ENCODE assay signal across 27 cellular contexts in genomic region chr13:98677398-98677797, GRCh38.
DNase-seq lines count a peak whose midpoint lies in the region; FAIRE-seq and TF ChIP-seq lines count a peak whose summit lies in the region.
"Had no signal": no experiment of that assay in that cellular context is flagged by ENCODE, and none has a peak within 500 bp of the region (broad histone marks: within the 10 kb centered on the region; RNA-seq: fewer than 3 reads in every experiment).

No MANE protein-coding gene starts in this region.

- no peak overlapping the region for H3K18ac ChIP-seq in H1 (ENCODE audit: extremely low read depth, low read length)
- H3K18ac ChIP-seq in neuronal stem cell (ENCODE audit: low read length) = no peak overlapping the region

- FAIRE-seq in H1 (lab: Jason Lieb, UNC) = no peak
- FAIRE-seq: pancreas had no signal

- no peak for TF ChIP-seq RAD21 in H1 (IDR thresholded peaks at IDR 0.05 in 1 of 2, conservative IDR thresholded peaks at IDR 0.05 in 1 of 2; ENCODE audit: low read depth in 2 of 2, low read length in 2 of 2)

- H2AK5ac ChIP-seq in H1 (ENCODE audit: low read depth, low read length) = no peak overlapping the region
- H2AK5ac ChIP-seq in neuronal stem cell (ENCODE audit: low read depth, low read length) = no peak overlapping the region

- no peak overlapping the region for H2BK15ac ChIP-seq in H1 (ENCODE audit: low read length)
- no peak overlapping the region for H2BK15ac ChIP-seq in neuronal stem cell (ENCODE audit: low read length)

- TF ChIP-seq EP300 in H1 (IDR thresholded peaks at IDR 0.05; ENCODE audit: borderline replicate concordance in 1 of 2, low read depth in 2 of 2, low read length in 2 of 2) = no peak

- intact Hi-C loops in lower leg skin (cut with DNase I; ENCODE audit: low total_unique reads) = no loop called here

- H3K9me3 ChIP-seq in adipocyte (ENCODE audit: control insufficient read depth, low read length) (no peaks in the 10 kb centered on the region), H1 (ENCODE audit: insufficient read depth in 2 of 2, low read depth in 1 of 2, low read length in 1 of 2) (no peaks in the 10 kb centered on the region), neuronal stem cell (replicated peaks in 1 of 2; ENCODE audit: control insufficient read depth in 2 of 2, insufficient read depth in 1 of 2, low read depth in 1 of 2, low read length in 2 of 2) (no peaks in the 10 kb centered on the region)
- H3K9me3 ChIP-seq: heart left ventricle, left lung, pancreas, right atrium auricular region, thyroid gland had no signal

- H3K4ac ChIP-seq in H1 (replicated peaks; ENCODE audit: insufficient read length, low read depth, low read length) (no peak overlapping the region), neuronal stem cell (ENCODE audit: low read length) (no peak overlapping the region)

- H3K79me1 ChIP-seq in H1 (ENCODE audit: low read depth, low read length) = no peaks in the 10 kb centered on the region
- no peaks in the 10 kb centered on the region for H3K79me1 ChIP-seq in neuronal stem cell (ENCODE audit: low read depth, low read length)

- TF ChIP-seq CTCF in H1 (IDR thresholded peaks at IDR 0.05; ENCODE audit: control extremely low read depth in 1 of 3, insufficient read depth in 1 of 3, low read depth in 1 of 3, low read length in 3 of 3) = no peak
- no peak for TF ChIP-seq CTCF in lower leg skin (IDR thresholded peaks at IDR 0.05)

- H2AFZ ChIP-seq in H1 (ENCODE audit: low read length) (no peak overlapping the region), neuronal stem cell (ENCODE audit: low read length) (peak overlapping the region; percentile 57)

- H4K8ac ChIP-seq in H1 (ENCODE audit: extremely low read depth, insufficient read depth, low read length) (no peak overlapping the region), neuronal stem cell (ENCODE audit: low read depth, low read length) (no peak overlapping the region)

- WGBS in H1 (ENCODE audit: extremely low coverage in 1 of 2, insufficient coverage in 1 of 2, insufficient read length in 1 of 2, insufficient replicate concordance in 2 of 2, low coverage in 1 of 2, low lambda C conversion rate in 2 of 2, missing lambda C conversion rate in 1 of 2), 2 experiments = 87% methylated on average over 13 of the region's 13 CpGs; no CpG with 5 or more reads in 1 of the 2 experiments
- no CpG with 5 or more reads among the region's 13 CpGs for WGBS in neuronal stem cell (ENCODE audit: extremely low coverage in 2 of 2, insufficient read length in 2 of 2, insufficient replicate concordance in 1 of 2), 2 donors
- WGBS in lower leg skin, 2 donors = 84 to 86% methylated on average over 13 of the region's 13 CpGs

- no peak overlapping the region for H4K5ac ChIP-seq in H1 (ENCODE audit: insufficient read length, low read depth, low read length)

- TF ChIP-seq POLR2A in H1 (IDR thresholded peaks at IDR 0.05; ENCODE audit: control extremely low read depth in 1 of 2, low read depth in 2 of 2, low read length in 2 of 2) (no peak), lower leg skin (IDR thresholded peaks at IDR 0.05) (no peak)

- peaks cover 2% of the 10 kb centered on the region; the same call in 1 of the 2 replicates for H3K23me2 ChIP-seq in H1 (ENCODE audit: low read depth, low read length)

- DNase-seq in AG08396 (ENCODE audit: low spot score) (peak; percentile 20), adipocyte (ENCODE audit: low read depth) (peak; percentile 51), H1 (ENCODE audit: low read depth in 1 of 2, low spot score in 2 of 2) (no peak), neuronal stem cell (ENCODE audit: low spot score) (no peak), kidney tubule cell (ENCODE audit: low spot score) (no peak), NCI-H1930 (lab: John Stamatoyannopoulos, UW) (no peak), lower leg skin (ENCODE audit: low spot score in 2 of 2) (no peak)
- DNase-seq in stimulated activated CD4-positive, alpha-beta T cell treated with anti-CD3 and anti-CD28 coated beads, Interleukin-2, amount 100 ng/mL, for 48 hours = no peak
- DNase-seq: activated CD4-positive, alpha-beta T cell treated with anti-CD3 and anti-CD28 coated beads, Interleukin-2, amount 50 U/mL, for 48 hours; activated effector memory CD4-positive, alpha-beta T cell treated with anti-CD3 and anti-CD28 coated beads, Interleukin-2, amount 50 U/mL, for 16 hours; caudate nucleus; CD4-positive, alpha-beta memory T cell; dorsolateral prefrontal cortex; heart left ventricle; left lung; naive thymus-derived CD8-positive, alpha-beta T cell; NCI-H1417 treated with DMSO at 0.1 percent for 48 hours; NCI-H2107; NCI-H446; pancreas; PC-3; Right ventricle myocardium superior; stimulated activated CD4-positive, alpha-beta T cell treated with anti-CD3 and anti-CD28 coated beads, Interleukin-12 subunit alpha, Interleukin-12 subunit beta, amount 100 ng/mL, for 4 hours; stimulated activated naive CD4-positive, alpha-beta T cell treated with Interleukin-2 at 50 U/mL for 16 hours; T-helper 9 cell; thyroid gland had no signal

- 0 out of 2 replicates have a peak overlapping the region, but pooled peaks have one; percentile 68 for H2BK12ac ChIP-seq in H1 (ENCODE audit: low read depth, low read length)
- no peak overlapping the region for H2BK12ac ChIP-seq in neuronal stem cell (ENCODE audit: low read length)

- H3K4me3 ChIP-seq in adipocyte (ENCODE audit: low read length) (no peak overlapping the region), H1 (ENCODE audit: extremely low read depth in 1 of 4, insufficient read depth in 2 of 4, low read depth in 3 of 4, low read length in 4 of 4) (no peak overlapping the region), neuronal stem cell (ENCODE audit: low read length in 2 of 2) (no peak overlapping the region), lower leg skin (ENCODE audit: low read depth, poor library complexity, severe bottlenecking) (no peak overlapping the region)
- H3K4me3 ChIP-seq: dorsolateral prefrontal cortex, heart left ventricle, left lung, pancreas, right atrium auricular region, thyroid gland had no signal

- POLR2A ChIA-PET in H1 (lab: Charles Lee; ENCODE audit: partially characterized antibody) = interaction anchor here (1.2 kb wide), 1 partner anchor 8 kb away, joined by 4 read pairs; no protein-coding TSS in a partner anchor

- H4K91ac ChIP-seq in H1 (replicated peaks; ENCODE audit: insufficient read length, low read length) = no peak overlapping the region
- H4K91ac ChIP-seq in neuronal stem cell (ENCODE audit: low read depth, low read length, poor library complexity) = no peak overlapping the region

- no peaks in the 10 kb centered on the region for H3K79me2 ChIP-seq in H1 (ENCODE audit: control insufficient read depth in 1 of 2, insufficient read depth in 2 of 2, low read length in 2 of 2)

- H3K4me1 ChIP-seq in adipocyte (ENCODE audit: control insufficient read depth, insufficient read depth, low read length) = peaks cover 8% of the 10 kb centered on the region
- H3K4me1 ChIP-seq in H1 (replicated peaks in 1 of 4; ENCODE audit: control insufficient read depth in 3 of 4, insufficient read depth in 4 of 4, low read length in 3 of 4) = peaks cover 0 to 3% (median 1%) of the 10 kb centered on the region in 4 experiments; a peak in 2 of 7 replicates
- peaks cover 7 to 9% of the 10 kb centered on the region in 2 donors for H3K4me1 ChIP-seq in neuronal stem cell (ENCODE audit: control insufficient read depth in 2 of 2, insufficient read depth in 1 of 2, low read depth in 1 of 2, low read length in 2 of 2)

- H2BK20ac ChIP-seq in H1 (ENCODE audit: low read length) = no peak overlapping the region

- H3K36me3 ChIP-seq in adipocyte (ENCODE audit: control insufficient read depth, insufficient read depth, low read length, severe bottlenecking) (no peaks in the 10 kb centered on the region), H1 (ENCODE audit: control insufficient read depth in 2 of 4, insufficient read depth in 4 of 4, low read length in 3 of 4) (no peaks in the 10 kb centered on the region), neuronal stem cell (replicated peaks in 1 of 2; ENCODE audit: control insufficient read depth in 2 of 2, insufficient read depth in 2 of 2, low read length in 2 of 2) (no peaks in the 10 kb centered on the region)
- H3K36me3 ChIP-seq: heart left ventricle, left lung, pancreas, right atrium auricular region, thyroid gland had no signal

- no peak overlapping the region for H3K56ac ChIP-seq in H1 (replicated peaks; ENCODE audit: insufficient read length, low read depth, low read length)

- H4K20me1 ChIP-seq in H1 (replicated peaks in 1 of 2; ENCODE audit: control insufficient read depth in 1 of 2, insufficient read depth in 2 of 2, low read length in 2 of 2) = no peaks in the 10 kb centered on the region

- H3K27ac ChIP-seq in H1 (ENCODE audit: low read depth, low read length) (no peak overlapping the region), neuronal stem cell (replicated peaks; ENCODE audit: low read length) (no peak overlapping the region)
- H3K27ac ChIP-seq: dorsolateral prefrontal cortex, heart left ventricle, left lung, pancreas, right atrium auricular region, thyroid gland had no signal

- H3K14ac ChIP-seq in H1 (ENCODE audit: insufficient read length) = no peak overlapping the region
- H3K14ac ChIP-seq in neuronal stem cell (ENCODE audit: low read length) = no peak overlapping the region

- H3K9ac ChIP-seq in adipocyte (ENCODE audit: low read length) = no peak overlapping the region
- H3K9ac ChIP-seq in H1 (replicated peaks in 1 of 4; ENCODE audit: extremely low read depth in 1 of 4, low read depth in 3 of 4, low read length in 3 of 4) = no peak overlapping the region
- no peak overlapping the region for H3K9ac ChIP-seq in neuronal stem cell (ENCODE audit: low read depth, low read length, poor library complexity)

- H3K23ac ChIP-seq in H1 (ENCODE audit: insufficient read length) (no peak overlapping the region), neuronal stem cell (ENCODE audit: low read depth, low read length, poor library complexity) (no peak overlapping the region)

- CTCF ChIA-PET in H1 (lab: Charles Lee; ENCODE audit: partially characterized antibody) = no interaction called here

- no peak overlapping the region for H3K4me2 ChIP-seq in H1 (ENCODE audit: insufficient read depth in 1 of 2, low read depth in 2 of 2, low read length in 2 of 2)
- no peak overlapping the region for H3K4me2 ChIP-seq in neuronal stem cell (ENCODE audit: insufficient read depth, low read length, poor library complexity, severe bottlenecking)

- H2BK120ac ChIP-seq in H1 (replicated peaks; ENCODE audit: low read depth, low read length) (no peak overlapping the region), neuronal stem cell (ENCODE audit: low read depth, low read length) (no peak overlapping the region)

- H3K27me3 ChIP-seq in adipocyte (replicated peaks; ENCODE audit: control insufficient read depth, insufficient read depth, low read length) (peaks cover 9% of the 10 kb centered on the region), H1 (replicated peaks in 1 of 4; ENCODE audit: control insufficient read depth in 3 of 4, extremely low read depth in 1 of 4, insufficient read depth in 3 of 4, low read length in 3 of 4) (no peaks in the 10 kb centered on the region), neuronal stem cell (ENCODE audit: control insufficient read depth in 3 of 3, insufficient read depth in 3 of 3, low read depth in 1 of 3, low read length in 3 of 3) (no peaks in the 10 kb centered on the region)
- H3K27me3 ChIP-seq: heart left ventricle, left lung, pancreas, right atrium auricular region, thyroid gland had no signal

- H2BK5ac ChIP-seq in H1 (ENCODE audit: low read depth, low read length) (peak overlapping the region; percentile 75; the same call in 1 of the 2 replicates), neuronal stem cell (ENCODE audit: low read length) (peak overlapping the region; percentile 63)

Comparison
In these comparisons a context has a peak if more than half of its experiments do, and no peak if none do; other contexts are left out.
1. DNase-seq: peak in AG08396 (single experiment) and adipocyte (single experiment); none in H1 (0 of 2), neuronal stem cell (single experiment), kidney tubule cell (single experiment), stimulated activated CD4-positive, alpha-beta T cell treated with anti-CD3 and anti-CD28 coated beads, Interleukin-2, amount 100 ng/mL, for 48 hours (0 of 2), NCI-H1930 (0 of 2) and lower leg skin (0 of 2).